Comparison of ENCODE assay signal across 22 cellular contexts in genomic region chr10:124126139-124126538, GRCh38.
"Had no signal": no experiment of that assay in that cellular context is flagged by ENCODE, and none has a peak within 500 bp of the region (broad histone marks: within the 10 kb centered on the region; RNA-seq: fewer than 3 reads in every experiment).

No MANE protein-coding gene starts in this region.

- H3K4me3 Mint-ChIP-seq: activated naive CD8-positive, alpha-beta T cell; activated T-helper 17 cell treated with anti-CD3 and anti-CD28 coated beads, Interleukin-2, amount 50 U/mL, for 72 hours; immature natural killer cell; natural killer cell; stimulated activated effector memory CD8-positive, alpha-beta T cell treated with anti-CD3 and anti-CD28 coated beads, Interleukin-12 subunit alpha, Interleukin-12 subunit beta, amount 100 ng/mL, for 72 hours; T-cell; T-helper 2 cell treated with Interferon-gamma antibody and Interleukin-4, amounts not matched to agents 5 μg/mL and 100 μg/mL, for 36 hours had no signal

- H3K4me1 Mint-ChIP-seq: activated T-helper 17 cell treated with anti-CD3 and anti-CD28 coated beads, Interleukin-2, amount 50 U/mL, for 72 hours; immature natural killer cell; natural killer cell; stimulated activated effector memory CD8-positive, alpha-beta T cell treated with anti-CD3 and anti-CD28 coated beads, Interleukin-12 subunit alpha, Interleukin-12 subunit beta, amount 100 ng/mL, for 72 hours; T-cell had no signal

- H3K27ac Mint-ChIP-seq: activated naive CD8-positive, alpha-beta T cell; activated T-helper 17 cell treated with anti-CD3 and anti-CD28 coated beads, Interleukin-2, amount 50 U/mL, for 72 hours; immature natural killer cell; natural killer cell; stimulated activated effector memory CD8-positive, alpha-beta T cell treated with anti-CD3 and anti-CD28 coated beads, Interleukin-12 subunit alpha, Interleukin-12 subunit beta, amount 100 ng/mL, for 72 hours; T-cell; T-helper 2 cell treated with Interferon-gamma antibody and Interleukin-4, amounts not matched to agents 5 μg/mL and 100 μg/mL, for 36 hours had no signal

- H3K36me3 ChIP-seq: adrenal gland, ascending aorta, brain microvascular endothelial cell, stomach, suprapubic skin, transverse colon had no signal

- H3K27me3 ChIP-seq: adrenal gland, ascending aorta, brain microvascular endothelial cell, foreskin keratinocyte, stomach, suprapubic skin, transverse colon had no signal

- H3K4me1 ChIP-seq: adrenal gland, ascending aorta, foreskin keratinocyte, stomach, suprapubic skin, transverse colon had no signal

- H3K36me3 Mint-ChIP-seq: activated naive CD8-positive, alpha-beta T cell; immature natural killer cell; natural killer cell; stimulated activated effector memory CD8-positive, alpha-beta T cell treated with anti-CD3 and anti-CD28 coated beads, Interleukin-12 subunit alpha, Interleukin-12 subunit beta, amount 100 ng/mL, for 72 hours; T-cell had no signal

- H3K27ac ChIP-seq: adrenal gland, ascending aorta, brain microvascular endothelial cell, foreskin keratinocyte, stomach, suprapubic skin, transverse colon had no signal

- DNase-seq: activated CD4-positive, alpha-beta T cell treated with anti-CD3 and anti-CD28 coated beads for 1 hour; activated naive CD4-positive, alpha-beta T cell; activated T-cell treated with anti-CD3 and anti-CD28 coated beads, Interleukin-2, amount 50 U/mL, for 1 hour; brain microvascular endothelial cell; effector CD8-positive, alpha-beta T cell; immature natural killer cell; kidney glomerular epithelial cell; left ventricle myocardium superior; midbrain; natural killer cell; stimulated activated CD4-positive, alpha-beta T cell treated with anti-CD3 and anti-CD28 coated beads, Interleukin-2, amount 100 ng/mL, for 24 hours; stomach; T-cell; transverse colon had no signal

- H3K9me3 ChIP-seq: adrenal gland, ascending aorta, stomach, suprapubic skin, transverse colon had no signal

- H3K27me3 Mint-ChIP-seq: activated naive CD8-positive, alpha-beta T cell; activated T-helper 17 cell treated with anti-CD3 and anti-CD28 coated beads, Interleukin-2, amount 50 U/mL, for 72 hours had no signal

- H3K4me3 ChIP-seq: adrenal gland, ascending aorta, stomach, suprapubic skin, transverse colon had no signal

- H3K9me3 Mint-ChIP-seq: activated T-helper 17 cell treated with anti-CD3 and anti-CD28 coated beads, Interleukin-2, amount 50 U/mL, for 72 hours; immature natural killer cell; natural killer cell; stimulated activated effector memory CD8-positive, alpha-beta T cell treated with anti-CD3 and anti-CD28 coated beads, Interleukin-12 subunit alpha, Interleukin-12 subunit beta, amount 100 ng/mL, for 72 hours; T-cell; T-helper 2 cell treated with Interferon-gamma antibody and Interleukin-4, amounts not matched to agents 5 μg/mL and 100 μg/mL, for 36 hours had no signal

- ATAC-seq: left ventricle myocardium superior; stimulated activated effector memory CD8-positive, alpha-beta T cell treated with anti-CD3 and anti-CD28 coated beads, Interleukin-12 subunit alpha, Interleukin-12 subunit beta, amount 100 ng/mL, for 72 hours had no signal
